Comparison of ENCODE assay signal across 24 cellular contexts in the genomic region with DNA sequence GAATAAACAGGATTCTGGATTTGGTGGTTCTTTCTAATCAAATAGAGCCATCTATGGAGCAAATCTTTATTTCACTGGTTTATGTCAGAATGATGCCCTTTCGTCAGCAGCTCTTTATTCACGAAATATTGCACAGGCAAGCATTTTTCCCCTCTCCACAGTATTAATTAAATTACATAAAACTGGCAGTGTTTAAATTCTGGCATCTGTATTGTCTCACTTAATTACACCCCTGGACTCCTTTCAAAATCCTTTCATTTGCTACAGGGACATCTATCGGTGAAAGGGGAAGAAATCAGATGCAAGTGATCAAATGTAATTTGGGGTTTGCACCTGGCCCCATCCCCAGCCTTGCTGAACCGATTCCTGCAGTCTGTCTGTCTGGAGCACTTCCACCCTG.
A peak's percentile ranks its signal among the peaks of the same experiment; 100 is the strongest.
DNase-seq lines count a peak whose midpoint lies in the region; ATAC-seq and TF ChIP-seq lines count a peak whose summit lies in the region.
"Had no signal": no experiment of that assay in that cellular context is flagged by ENCODE, and none has a peak within 500 bp of the region (broad histone marks: within the 10 kb centered on the region; RNA-seq: fewer than 3 reads in every experiment).

No MANE protein-coding gene starts in this region.

- DNase-seq in COR-L47 (lab: John Stamatoyannopoulos, UW) (peak; percentile 53), LNCaP clone FGC (ENCODE audit: low read depth) (no peak), NCI-H748 treated with DMSO at 0.1 percent for 48 hours (lab: John Stamatoyannopoulos, UW) (peak; percentile 48), medulla oblongata (ENCODE audit: extremely low spot score) (peak; percentile 17), iPS-NIHi7 (ENCODE audit: extremely low spot score) (no peak), GM10266 (ENCODE audit: extremely low spot score) (no peak)
- DNase-seq: activated naive CD4-positive, alpha-beta T cell treated with Interleukin-2 at 50 U/mL for 16 hours; activated T-cell treated with anti-CD3 and anti-CD28 coated beads, Interleukin-2, amount 50 U/mL, for 1 hour; amniotic stem cell; CD4-positive, alpha-beta T cell; DMS153; HCEC 1CT; NCI-H2107; NCI-H510A treated with DMSO at 0.1 percent for 48 hours; OCI-M1; ovary; SHP77 treated with DMSO at 0.1 percent for 48 hours; stimulated activated CD4-positive, alpha-beta T cell treated with anti-CD3 and anti-CD28 coated beads, Interleukin-2, amount 100 ng/mL, for 24 hours; T-helper 1 cell had no signal

- no peak overlapping the region for H3K4me3 ChIP-seq in LNCaP clone FGC (ENCODE audit: low read depth, low read length)
- H3K4me3 ChIP-seq: K562, left lung, ovary had no signal

- no peak for ATAC-seq in stimulated activated memory B cell treated with anti-CD40 and anti-IgM and Interleukin-4, amounts not matched to agents 10 μg/mL and 1 μg/mL and 100 μg/mL, for 72 hours
- ATAC-seq: K562; left lung; natural killer cell treated with Interleukin-12 subunit alpha and Interleukin-12 subunit beta and Interleukin-15 and Interleukin-18, amount 100 ng/mL, for 72 hours; stimulated activated effector memory CD8-positive, alpha-beta T cell treated with anti-CD3 and anti-CD28 coated beads, Interleukin-12 subunit alpha, Interleukin-12 subunit beta, amount 100 ng/mL, for 72 hours had no signal

- no peak overlapping the region for H3K27ac Mint-ChIP-seq in stimulated activated memory B cell treated with anti-CD40 and anti-IgM and Interleukin-4, amounts not matched to agents 10 μg/mL and 1 μg/mL and 100 μg/mL, for 72 hours
- H3K27ac Mint-ChIP-seq: CD4-positive, alpha-beta T cell; natural killer cell treated with Interleukin-12 subunit alpha and Interleukin-12 subunit beta and Interleukin-15 and Interleukin-18, amount 100 ng/mL, for 72 hours; stimulated activated effector memory CD8-positive, alpha-beta T cell treated with anti-CD3 and anti-CD28 coated beads, Interleukin-12 subunit alpha, Interleukin-12 subunit beta, amount 100 ng/mL, for 72 hours had no signal

- peak; percentile 29; the same call in 1 of the 2 replicates for TF ChIP-seq CTCF in LNCaP clone FGC (IDR thresholded peaks at IDR 0.05; ENCODE audit: control insufficient read depth, extremely low read depth, insufficient read depth)
- no peak for TF ChIP-seq CTCF in GM10266 (IDR thresholded peaks at IDR 0.05; ENCODE audit: control insufficient read depth, insufficient read depth, low read depth, missing control alignments)

- no peak overlapping the region for H3K4me3 Mint-ChIP-seq in stimulated activated memory B cell treated with anti-CD40 and anti-IgM and Interleukin-4, amounts not matched to agents 10 μg/mL and 1 μg/mL and 100 μg/mL, for 72 hours
- H3K4me3 Mint-ChIP-seq: CD4-positive, alpha-beta T cell; natural killer cell treated with Interleukin-12 subunit alpha and Interleukin-12 subunit beta and Interleukin-15 and Interleukin-18, amount 100 ng/mL, for 72 hours; stimulated activated effector memory CD8-positive, alpha-beta T cell treated with anti-CD3 and anti-CD28 coated beads, Interleukin-12 subunit alpha, Interleukin-12 subunit beta, amount 100 ng/mL, for 72 hours had no signal

- no peaks in the 10 kb centered on the region for H3K4me1 Mint-ChIP-seq in stimulated activated memory B cell treated with anti-CD40 and anti-IgM and Interleukin-4, amounts not matched to agents 10 μg/mL and 1 μg/mL and 100 μg/mL, for 72 hours
- H3K4me1 Mint-ChIP-seq: stimulated activated effector memory CD8-positive, alpha-beta T cell treated with anti-CD3 and anti-CD28 coated beads, Interleukin-12 subunit alpha, Interleukin-12 subunit beta, amount 100 ng/mL, for 72 hours had no signal

- no peaks in the 10 kb centered on the region for H3K27me3 Mint-ChIP-seq in stimulated activated memory B cell treated with anti-CD40 and anti-IgM and Interleukin-4, amounts not matched to agents 10 μg/mL and 1 μg/mL and 100 μg/mL, for 72 hours
- H3K27me3 Mint-ChIP-seq: CD4-positive, alpha-beta T cell; natural killer cell treated with Interleukin-12 subunit alpha and Interleukin-12 subunit beta and Interleukin-15 and Interleukin-18, amount 100 ng/mL, for 72 hours had no signal

- H3K36me3 Mint-ChIP-seq in stimulated activated memory B cell treated with anti-CD40 and anti-IgM and Interleukin-4, amounts not matched to agents 10 μg/mL and 1 μg/mL and 100 μg/mL, for 72 hours: no peaks in the 10 kb centered on the region
- H3K36me3 Mint-ChIP-seq: natural killer cell treated with Interleukin-12 subunit alpha and Interleukin-12 subunit beta and Interleukin-15 and Interleukin-18, amount 100 ng/mL, for 72 hours had no signal

- peaks cover 4% of the 10 kb centered on the region for H3K9me3 Mint-ChIP-seq in stimulated activated memory B cell treated with anti-CD40 and anti-IgM and Interleukin-4, amounts not matched to agents 10 μg/mL and 1 μg/mL and 100 μg/mL, for 72 hours
- H3K9me3 Mint-ChIP-seq: CD4-positive, alpha-beta T cell had no signal

Comparison
In these comparisons a context has a peak if more than half of its experiments do, and no peak if none do; other contexts are left out.
1. DNase-seq: peak in COR-L47 (single experiment), NCI-H748 treated with DMSO at 0.1 percent for 48 hours (single experiment) and medulla oblongata (single experiment); none in LNCaP clone FGC (single experiment), iPS-NIHi7 (single experiment) and GM10266 (single experiment).